In the genomic region with DNA sequence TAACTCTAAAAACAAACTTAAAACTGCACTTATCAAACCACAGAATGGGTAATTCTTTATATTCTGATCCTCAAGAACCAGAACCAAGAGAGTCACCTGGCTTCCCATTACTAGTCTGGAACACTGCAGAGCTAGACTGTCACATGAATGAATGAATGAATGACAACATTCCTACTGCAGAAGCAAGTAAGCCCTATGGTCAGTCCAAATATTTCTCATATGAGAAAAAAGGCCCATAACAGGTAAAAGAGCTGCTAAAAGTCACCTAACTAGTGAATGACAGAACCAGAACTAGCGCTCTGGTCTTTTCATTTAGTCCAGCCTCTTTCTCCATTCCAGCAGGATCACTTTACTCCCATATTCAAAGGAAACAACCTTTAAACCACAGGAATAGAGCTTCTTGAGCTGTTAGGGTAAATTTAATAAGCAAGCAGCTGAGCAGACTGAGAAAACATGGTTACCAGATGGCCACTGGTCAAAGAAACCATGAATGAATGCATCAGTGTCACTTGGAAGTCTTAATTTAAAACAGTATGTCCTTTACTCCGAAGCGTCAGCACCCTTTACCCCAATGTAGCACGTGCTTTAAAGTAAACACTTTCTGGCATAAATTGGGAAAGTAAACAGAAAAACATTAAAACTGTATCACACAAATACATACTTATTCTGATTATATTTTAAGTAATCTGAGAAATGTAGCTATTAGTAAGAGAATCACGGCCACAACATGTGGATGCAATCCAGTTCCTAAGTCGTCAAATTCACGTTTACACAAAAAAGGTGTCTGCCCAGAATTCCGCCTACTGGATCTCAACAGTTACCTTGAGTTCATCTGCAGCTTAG, we compare ENCODE assay signal across 1 cellular context.
TF ChIP-seq lines count a peak whose summit lies in the region.

No MANE protein-coding gene starts in this region.

TF ChIP-seq in liver, 16 proteins besides CTCF, POLR2A, EP300 and RAD21 (continued from another document):
- TF ChIP-seq EGR1 (IDR thresholded peaks at IDR 0.05; ENCODE audit: low read depth in 2 of 2) = no peak
- peak; percentile 16 for TF ChIP-seq FOXA2 (IDR thresholded peaks at IDR 0.05)
- TF ChIP-seq GABPA (IDR thresholded peaks at IDR 0.05 in 1 of 2, conservative IDR thresholded peaks at IDR 0.05 in 1 of 2) = no peak
- no peak for TF ChIP-seq SP1 (IDR thresholded peaks at IDR 0.05)
TF ChIP-seq in liver: peak in this region for 2.
